ENCODE assay signal across 1 cellular context in the genomic region with DNA sequence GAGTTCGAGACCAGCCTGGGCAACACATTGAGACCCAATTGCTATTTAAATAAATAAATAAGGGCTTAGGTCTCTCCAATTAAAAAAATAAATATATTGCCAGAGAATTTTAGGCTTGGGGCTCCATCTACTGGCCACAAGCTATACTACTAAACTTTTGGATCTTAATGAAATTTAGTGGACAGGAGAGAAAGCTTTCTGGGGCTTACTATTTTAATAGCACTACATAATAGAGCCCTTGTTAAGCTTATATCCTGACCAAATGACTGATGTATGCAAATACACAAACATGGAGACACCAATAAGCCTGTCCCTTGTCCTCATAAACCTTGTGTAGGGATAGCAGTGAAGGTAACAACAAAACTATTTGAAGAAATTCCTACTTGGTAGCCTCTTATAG.
TF ChIP-seq lines count a peak whose summit lies in the region.

No MANE protein-coding gene starts in this region.

TF ChIP-seq in Ishikawa, 13 proteins besides CTCF, POLR2A, EP300 and RAD21 (continued from another document):
- no peak for TF ChIP-seq REST (IDR thresholded peaks at IDR 0.05; ENCODE audit: low read depth)
- TF ChIP-seq YY1 (IDR thresholded peaks at IDR 0.05; ENCODE audit: low read depth) = no peak
- no peak for TF ChIP-seq CREB1 (IDR thresholded peaks at IDR 0.05; ENCODE audit: low read depth)
- TF ChIP-seq, protein P1, sequence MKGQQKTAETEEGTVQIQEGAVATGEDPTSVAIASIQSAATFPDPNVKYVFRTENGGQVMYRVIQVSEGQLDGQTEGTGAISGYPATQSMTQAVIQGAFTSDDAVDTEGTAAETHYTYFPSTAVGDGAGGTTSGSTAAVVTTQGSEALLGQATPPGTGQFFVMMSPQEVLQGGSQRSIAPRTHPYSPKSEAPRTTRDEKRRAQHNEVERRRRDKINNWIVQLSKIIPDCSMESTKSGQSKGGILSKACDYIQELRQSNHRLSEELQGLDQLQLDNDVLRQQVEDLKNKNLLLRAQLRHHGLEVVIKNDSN (IDR thresholded peaks at IDR 0.05) = no peak
